ENCODE assay signal across 9 cellular contexts in the genomic region with DNA sequence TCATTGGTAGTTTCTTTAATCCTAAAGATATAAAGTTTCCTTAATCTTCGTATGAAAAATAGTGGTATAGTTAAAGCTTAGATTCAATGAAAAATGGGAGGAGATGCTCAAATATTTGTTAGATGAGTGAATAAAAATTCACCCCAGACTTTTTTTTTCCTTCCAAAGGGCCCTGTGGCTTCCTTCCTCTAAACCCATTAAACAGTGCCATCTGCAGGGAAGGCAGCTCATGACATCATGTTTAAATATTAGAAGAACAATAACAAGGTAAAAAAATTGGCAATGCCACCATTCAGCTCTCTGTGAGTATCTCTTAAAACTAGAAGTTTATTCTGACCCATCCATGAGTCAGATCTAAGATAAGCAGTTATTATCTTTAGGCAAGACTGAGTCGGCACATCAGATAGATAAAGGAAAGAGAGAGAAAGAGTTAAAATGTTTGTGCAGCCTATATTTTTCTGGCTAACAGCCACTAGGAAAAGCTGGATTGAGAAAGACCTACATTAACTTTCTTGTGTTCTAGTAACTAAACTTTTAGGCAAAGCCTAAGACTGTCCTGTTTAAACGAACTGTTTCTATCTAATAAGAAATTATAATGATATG. TPM values are rescaled to one million over a fixed set of nuclear protein-coding genes. Genes with fewer than 3 reads are reported as not detected.
DNase-seq lines count a peak whose midpoint lies in the region; ATAC-seq and TF ChIP-seq lines count a peak whose summit lies in the region.
"Had no signal": no experiment of that assay in that cellular context is flagged by ENCODE, and none has a peak within 500 bp of the region (broad histone marks: within the 10 kb centered on the region; RNA-seq: fewer than 3 reads in every experiment).

No MANE protein-coding gene starts in this region.

- no peak for TF ChIP-seq EP300 in stomach (IDR thresholded peaks at IDR 0.05)

- DNase-seq in DMS114 treated with DMSO at 0.1 percent for 48 hours (lab: John Stamatoyannopoulos, UW; ENCODE audit: unreplicated experiment) (peak; percentile 12), HCEC 1CT (peak; percentile 62), RPMI7951 (ENCODE audit: low read depth) (peak; percentile 42), fibroblast of peridontal ligament (ENCODE audit: extremely low read depth) (peak; percentile 19), stomach (peak; percentile 58), NCI-H187 (lab: John Stamatoyannopoulos, UW) (no peak)
- DNase-seq in central memory CD4-positive, alpha-beta T cell: no peak
- DNase-seq: naive B cell had no signal

- intact Hi-C loops in stomach (cut with DNase I; ENCODE audit: low total_unique reads): no loop called here

- no peak for TF ChIP-seq POLR2A in stomach (IDR thresholded peaks at IDR 0.05)

- 30 to 44% (median 37%) methylated on average over 3 of the region's 3 CpGs for WGBS in stomach, 5 donors

- H3K4me1 ChIP-seq in stomach: peaks cover 0 to 9% (median 0%) of the 10 kb centered on the region in 4 donors

- no peaks in the 10 kb centered on the region for H3K27me3 ChIP-seq in stomach

- no peak overlapping the region for H3K4me3 ChIP-seq in stomach

- H3K27ac ChIP-seq in stomach: no peak overlapping the region

- peak in 3 of 7 experiments; percentile 24 to 46 (median 35) for TF ChIP-seq CTCF in stomach (IDR thresholded peaks at IDR 0.05)

- no peak for ATAC-seq in HG03342 (IDR thresholded peaks at IDR 0.05; ENCODE audit: unreplicated experiment)

- H3K36me3 ChIP-seq in stomach: no peaks in the 10 kb centered on the region

- peaks cover 13 to 29% (median 22%) of the 10 kb centered on the region in 4 donors for H3K9me3 ChIP-seq in stomach

RNA-seq across cellular contexts. Expression of a gene that starts 19.1 kb away (rescaled TPM):
- not detected in 2 replicates for total RNA-seq in RPMI7951 (2014; rRNA removed; shearing (Covaris generic))
- not detected for total RNA-seq in stomach
- polyA plus RNA-seq in stomach: not detected

RNA-seq across cellular contexts. Expression of a gene that starts 40.5 kb away (rescaled TPM):
- not detected in 2 replicates for total RNA-seq in RPMI7951 (2014; rRNA removed; shearing (Covaris generic))
- total RNA-seq in stomach: not detected
- polyA plus RNA-seq in stomach: not detected

RNA-seq across cellular contexts. Expression of a gene that starts 44.7 kb away (rescaled TPM):
- not detected in 2 replicates for total RNA-seq in RPMI7951 (2014; rRNA removed; shearing (Covaris generic))
- not detected for total RNA-seq in stomach
- not detected for polyA plus RNA-seq in stomach

RNA-seq across cellular contexts. Expression of a gene that starts 52.8 kb away (rescaled TPM):
- total RNA-seq in RPMI7951 (2014; rRNA removed; shearing (Covaris generic)): 0.29 TPM in 1 of 2 replicates, not detected in the other
- total RNA-seq in stomach: 10 to 100 TPM in 2 of 5 donors, 1 to 10 TPM in 1, under 1 TPM in 1, not detected in 1; 0.58 to 77.1 (median 36.2) TPM
- polyA plus RNA-seq in stomach: 10 to 100 TPM; 14.2 to 48.7 (median 40.8) TPM

Comparison
In these comparisons a context has a peak if more than half of its experiments do, and no peak if none do; other contexts are left out.
1. DNase-seq: peak in DMS114 treated with DMSO at 0.1 percent for 48 hours (single experiment), HCEC 1CT (single experiment), RPMI7951 (single experiment), fibroblast of peridontal ligament (single experiment) and stomach (single experiment); none in NCI-H187 (0 of 2) and central memory CD4-positive, alpha-beta T cell (single experiment).